ENCODE assay signal across 8 cellular contexts in genomic region chr12:50088577-50089335, GRCh38. TPM values are rescaled to one million over a fixed set of nuclear protein-coding genes. Genes with fewer than 3 reads are reported as not detected.
DNase-seq lines count a peak whose midpoint lies in the region; ATAC-seq and TF ChIP-seq lines count a peak whose summit lies in the region.

No MANE protein-coding gene starts in this region.

- TF ChIP-seq CTCF in Peyer's patch (IDR thresholded peaks at IDR 0.05) (peak; percentile 67 to 87 (median 78)), heart right ventricle (IDR thresholded peaks at IDR 0.05) (peak; percentile 50 to 80 (median 78))

- H3K9me3 ChIP-seq in Peyer's patch (no peaks in the 10 kb centered on the region), heart right ventricle (no peaks in the 10 kb centered on the region)

- H3K4me3 Mint-ChIP-seq in IgD-negative memory B cell = peak overlapping the region in 1 of 4 donors; percentile 72
- H3K4me3 Mint-ChIP-seq in activated naive CD4-positive, alpha-beta T cell treated with anti-CD3 and anti-CD28 coated beads, Interleukin-2, amount 50 U/mL, for 24 hours = peak overlapping the region; percentile 12

- no peak overlapping the region for H3K4me3 ChIP-seq in Peyer's patch
- H3K4me3 ChIP-seq in heart right ventricle = no peak overlapping the region

- 30 to 45% methylated on average over 3 of the region's 3 CpGs for WGBS in heart right ventricle, 2 donors

- H3K27ac ChIP-seq in Peyer's patch = no peak overlapping the region
- peak overlapping the region in 2 of 10 donors; percentile 23 to 48 for H3K27ac ChIP-seq in heart right ventricle

- H3K4me1 ChIP-seq in Peyer's patch = peaks cover 0 to 13% (median 4%) of the 10 kb centered on the region in 4 donors
- peaks cover 0 to 34% (median 13%) of the 10 kb centered on the region in 9 donors for H3K4me1 ChIP-seq in heart right ventricle

- no peak for TF ChIP-seq POLR2A in Peyer's patch (IDR thresholded peaks at IDR 0.05)

- H3K27me3 ChIP-seq in Peyer's patch (no peaks in the 10 kb centered on the region), heart right ventricle (no peaks in the 10 kb centered on the region)

- H3K36me3 ChIP-seq in Peyer's patch (peaks cover 0 to 72% (median under 1%) of the 10 kb centered on the region in 3 donors), heart right ventricle (peaks cover 0 to 74% (median 55%) of the 10 kb centered on the region in 9 donors)

- peaks cover 1% of the 10 kb centered on the region for H3K36me3 Mint-ChIP-seq in IgD-negative memory B cell
- peaks cover 2% of the 10 kb centered on the region for H3K36me3 Mint-ChIP-seq in activated naive CD4-positive, alpha-beta T cell treated with anti-CD3 and anti-CD28 coated beads, Interleukin-2, amount 50 U/mL, for 24 hours

- peak overlapping the region in 2 of 3 donors; percentile 30 to 46 for H3K27ac Mint-ChIP-seq in IgD-negative memory B cell
- peak overlapping the region; percentile 56 for H3K27ac Mint-ChIP-seq in activated naive CD4-positive, alpha-beta T cell treated with anti-CD3 and anti-CD28 coated beads, Interleukin-2, amount 50 U/mL, for 24 hours

- intact Hi-C loops in heart right ventricle (cut with DNase I) = loop anchor here in 5 of 10 donors (5.0 to 10.0 kb wide), 4 partner anchors 79 to 226 kb away; partner anchors contain the start of gene CERS5 (in 2 of the 5)

- H3K4me1 Mint-ChIP-seq in IgD-negative memory B cell = peaks cover 18 to 21% (median 21%) of the 10 kb centered on the region in 3 donors
- peaks cover 34% of the 10 kb centered on the region for H3K4me1 Mint-ChIP-seq in activated naive CD4-positive, alpha-beta T cell treated with anti-CD3 and anti-CD28 coated beads, Interleukin-2, amount 50 U/mL, for 24 hours

- H3K27me3 Mint-ChIP-seq in IgD-negative memory B cell = peaks cover 1% of the 10 kb centered on the region
- H3K27me3 Mint-ChIP-seq in activated naive CD4-positive, alpha-beta T cell treated with anti-CD3 and anti-CD28 coated beads, Interleukin-2, amount 50 U/mL, for 24 hours = no peaks in the 10 kb centered on the region

- peak; percentile 42 for DNase-seq in Daoy (ENCODE audit: low read depth)
- peak in 2 of 3 donors; percentile 72 to 86 for DNase-seq in Peyer's patch
- DNase-seq in heart right ventricle = peak in 1 of 2 donors; percentile 41
- peak in 2 of 3 donors; percentile 31 to 72 for DNase-seq in stimulated activated CD4-positive, alpha-beta T cell treated with anti-CD3 and anti-CD28 coated beads, Interleukin-12 subunit alpha, Interleukin-12 subunit beta, amount 100 ng/mL, for 48 hours (ENCODE audit: low read depth in 2 of 3, low spot score in 1 of 3)

- ATAC-seq in heart right ventricle (peak in 1 of 8 donors; percentile 18), HG02981 (IDR thresholded peaks at IDR 0.05; ENCODE audit: unreplicated experiment) (no peak), GM18909 (IDR thresholded peaks at IDR 0.05; ENCODE audit: poor library complexity, unreplicated experiment) (no peak)

- no peaks in the 10 kb centered on the region for H3K9me3 Mint-ChIP-seq in IgD-negative memory B cell
- no peaks in the 10 kb centered on the region for H3K9me3 Mint-ChIP-seq in activated naive CD4-positive, alpha-beta T cell treated with anti-CD3 and anti-CD28 coated beads, Interleukin-2, amount 50 U/mL, for 24 hours

RNA-seq across cellular contexts. Expression of gene SMARCD1, which starts 3.6 kb away (rescaled TPM):
- 79.4 and 98.4 TPM in 2 replicates for total RNA-seq in Daoy (2014; rRNA removed; shearing (Covaris generic))
- polyA plus RNA-seq in IgD-negative memory B cell (27.9 TPM), heart right ventricle (10 to 100 TPM; 12.0 to 13.0 TPM)
- total RNA-seq in Peyer's patch (100 to 1,000 TPM in 2 of 4 donors, 10 to 100 TPM in 2; 76.5 to 126 (median 95.1) TPM), heart right ventricle (10 to 100 TPM; 13.3 to 24.0 (median 17.4) TPM)

RNA-seq across cellular contexts. Expression of gene GPD1, which starts 15.1 kb away (rescaled TPM):
- 0.29 TPM in 1 of 2 replicates, not detected in the other for total RNA-seq in Daoy (2014; rRNA removed; shearing (Covaris generic))
- polyA plus RNA-seq in IgD-negative memory B cell (not detected), heart right ventricle (10 to 100 TPM; 13.2 to 15.8 TPM)
- total RNA-seq in Peyer's patch (100 to 1,000 TPM in 3 of 4 donors, 10 to 100 TPM in 1; 41.3 to 409 (median 291) TPM), heart right ventricle (10 to 100 TPM in 7 of 10 donors, 1 to 10 TPM in 3; 5.2 to 67.7 (median 15.5) TPM)

RNA-seq across cellular contexts. Expression of gene COX14, which starts 23.3 kb away (rescaled TPM):
- total RNA-seq in Daoy (2014; rRNA removed; shearing (Covaris generic)) = 48.5 and 67.8 TPM in 2 replicates
- polyA plus RNA-seq in IgD-negative memory B cell = 224 TPM
- total RNA-seq in Peyer's patch = 100 to 1,000 TPM in 1 of 4 donors, 10 to 100 TPM in 3; 75.3 to 115 (median 86.4) TPM
- 100 to 1,000 TPM; 144 to 239 (median 170) TPM for total RNA-seq in heart right ventricle
- 100 to 1,000 TPM in 1 of 2 donors, 10 to 100 TPM in 1; 93.8 to 167 TPM for polyA plus RNA-seq in heart right ventricle

RNA-seq across cellular contexts. Expression of gene ASIC1, which starts 31.4 kb away (rescaled TPM):
- not detected in 2 replicates for total RNA-seq in Daoy (2014; rRNA removed; shearing (Covaris generic))
- polyA plus RNA-seq in IgD-negative memory B cell (not detected), heart right ventricle (under 1 TPM; 0.59 to 0.74 TPM)
- total RNA-seq in Peyer's patch (1 to 10 TPM in 2 of 4 donors, under 1 TPM in 1, not detected in 1; 0.70 to 5.7 (median 1.5) TPM), heart right ventricle (1 to 10 TPM in 4 of 10 donors, under 1 TPM in 6; 0.17 to 1.6 (median 0.82) TPM)
